Comparison of ENCODE assay signal across 8 cellular contexts in the genomic region with DNA sequence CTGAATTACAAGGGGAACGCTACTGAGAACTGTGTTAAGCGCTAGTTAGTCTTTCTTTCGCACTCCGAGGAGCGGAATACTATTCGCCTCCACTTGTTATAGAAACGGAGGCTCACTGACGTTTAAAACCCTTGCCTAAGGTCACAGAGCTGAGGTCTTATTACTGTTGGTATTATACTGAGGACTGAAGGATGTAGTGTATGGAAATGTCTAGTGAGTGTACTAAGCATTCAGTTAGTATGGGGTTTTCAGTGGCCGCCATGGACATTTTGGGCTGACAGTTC. TPM values are rescaled to one million over a fixed set of nuclear protein-coding genes. Genes with fewer than 3 reads are reported as not detected.
DNase-seq lines count a peak whose midpoint lies in the region; ATAC-seq and TF ChIP-seq lines count a peak whose summit lies in the region.

No MANE protein-coding gene starts in this region.

- ATAC-seq in HG03460 (IDR thresholded peaks at IDR 0.05; ENCODE audit: unreplicated experiment) (no peak), HG03097 (IDR thresholded peaks at IDR 0.05; ENCODE audit: low FRiP score, unreplicated experiment) (no peak)

- peak overlapping the region; percentile 80 for H3K9ac ChIP-seq in muscle layer of colon (ENCODE audit: low read length)

- no peaks in the 10 kb centered on the region for H3K9me3 ChIP-seq in muscle layer of colon (ENCODE audit: low read length)

- no peaks in the 10 kb centered on the region for H3K27me3 ChIP-seq in muscle layer of colon (ENCODE audit: control insufficient read depth in 1 of 2, insufficient read depth in 2 of 2, low read length in 2 of 2)

- no peaks in the 10 kb centered on the region for H3K9me3 Mint-ChIP-seq in HFFc6
- H3K9me3 Mint-ChIP-seq in chondrocyte (ENCODE audit: low read depth) = no peaks in the 10 kb centered on the region

- H3K27me3 Mint-ChIP-seq in HFFc6 (ENCODE audit: insufficient read depth) (peaks cover 2% of the 10 kb centered on the region; the same call in 1 of the 2 replicates), chondrocyte (ENCODE audit: low read depth) (no peaks in the 10 kb centered on the region)

- peaks cover 36% of the 10 kb centered on the region for H3K36me3 ChIP-seq in muscle layer of colon (ENCODE audit: insufficient read depth, low read length)

- H3K4me3 Mint-ChIP-seq in HFFc6 (peak overlapping the region; percentile 81), chondrocyte (ENCODE audit: unreplicated experiment) (peak overlapping the region; percentile 80)

- peaks cover 31% of the 10 kb centered on the region for H3K36me3 Mint-ChIP-seq in HFFc6 (ENCODE audit: low read depth)
- peaks cover 11% of the 10 kb centered on the region for H3K36me3 Mint-ChIP-seq in chondrocyte (ENCODE audit: low read depth)

- H3K4me1 ChIP-seq in muscle layer of colon (ENCODE audit: insufficient read depth, low read length) = peaks cover 8% of the 10 kb centered on the region

- H3K4me3 ChIP-seq in muscle layer of colon (ENCODE audit: low read depth in 1 of 2, low read length in 2 of 2) = peak overlapping the region; percentile 57 to 77

- peak overlapping the region; percentile 63 for H3K27ac ChIP-seq in 22Rv1
- H3K27ac ChIP-seq in muscle layer of colon (ENCODE audit: low read depth, low read length) = peak overlapping the region; percentile 63

- DNase-seq in HFFc6 (no peak), chondrocyte (ENCODE audit: low spot score) (no peak), cerebellar cortex (ENCODE audit: low spot score) (no peak)
- no peak for DNase-seq in activated effector memory CD4-positive, alpha-beta T cell treated with Interleukin-2 at 50 U/mL for 16 hours

- TF ChIP-seq CTCF in 22Rv1 (IDR thresholded peaks at IDR 0.05) = no peak
- no peak for TF ChIP-seq CTCF in HFFc6 (IDR thresholded peaks at IDR 0.05)
- no peak for TF ChIP-seq CTCF in chondrocyte (IDR thresholded peaks at IDR 0.05)

- H3K4me1 Mint-ChIP-seq in HFFc6 (ENCODE audit: low read depth) (peaks cover 10% of the 10 kb centered on the region), chondrocyte (ENCODE audit: low read depth) (peaks cover 18% of the 10 kb centered on the region)

- H3K27ac Mint-ChIP-seq in HFFc6 (no peak overlapping the region), chondrocyte (ENCODE audit: unreplicated experiment) (no peak overlapping the region)

RNA-seq across cellular contexts. Expression of gene ACADS, which starts 0.8 kb away (rescaled TPM):
- total RNA-seq in HFFc6 (2021; fragmentation: NEBNext Ultra II Directional; extraction: Animal tissue kit (Norgen Biotek cat#: 25700)) = 1 to 10 TPM in 5 of 6 experiments, under 1 TPM in 1; 0.99 to 2.4 (median 2.0) TPM
- 6.8 to 7.2 TPM (median 7.0 TPM) in 3 replicates for total RNA-seq in chondrocyte

RNA-seq across cellular contexts. Expression of gene UNC119B, which starts 16.2 kb away (rescaled TPM):
- total RNA-seq in HFFc6 (2021; fragmentation: NEBNext Ultra II Directional; extraction: Animal tissue kit (Norgen Biotek cat#: 25700)) = 10 to 100 TPM; 32.9 to 39.5 (median 34.4) TPM
- total RNA-seq in chondrocyte = 21.9 to 22.7 TPM (median 22.3 TPM) in 3 replicates

RNA-seq across cellular contexts. Expression of gene MLEC, which starts 39.5 kb away (rescaled TPM):
- 100 to 1,000 TPM; 195 to 241 (median 209) TPM for total RNA-seq in HFFc6 (2021; fragmentation: NEBNext Ultra II Directional; extraction: Animal tissue kit (Norgen Biotek cat#: 25700))
- total RNA-seq in chondrocyte = 143 to 204 TPM (median 144 TPM) in 3 replicates
